Comparison of ENCODE assay signal across 10 cellular contexts in the genomic region with DNA sequence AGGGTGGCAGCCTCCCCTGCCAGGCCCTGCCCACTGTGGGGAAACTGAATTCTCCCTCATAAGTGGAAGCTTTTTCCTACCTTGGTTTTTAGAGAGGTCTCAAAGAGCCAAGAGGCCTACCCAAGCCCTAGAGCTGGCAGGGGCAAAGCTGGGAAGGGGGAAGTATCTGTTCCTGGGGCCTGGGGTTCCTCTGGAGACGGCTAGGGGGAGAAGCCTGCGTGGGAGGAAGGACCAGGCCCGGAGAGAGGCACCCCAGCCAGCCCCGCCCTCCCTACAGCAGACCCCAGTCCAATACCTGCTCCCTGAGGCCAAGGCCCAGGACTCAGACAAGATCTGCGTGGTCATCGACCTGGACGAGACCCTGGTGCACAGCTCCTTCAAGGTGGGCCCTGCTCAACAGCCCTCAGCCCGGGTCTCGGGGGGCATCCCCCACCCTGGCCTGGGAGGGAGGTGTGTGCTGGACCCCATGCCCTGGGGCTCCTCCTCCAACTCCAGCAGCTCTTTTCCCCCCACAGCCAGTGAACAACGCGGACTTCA. TPM values are rescaled to one million over a fixed set of nuclear protein-coding genes. Genes with fewer than 3 reads are reported as not detected.
DNase-seq lines count a peak whose midpoint lies in the region; ATAC-seq and TF ChIP-seq lines count a peak whose summit lies in the region.
"Had no signal": no experiment of that assay in that cellular context is flagged by ENCODE, and none has a peak within 500 bp of the region (broad histone marks: within the 10 kb centered on the region; RNA-seq: fewer than 3 reads in every experiment).

No MANE protein-coding gene starts in this region.

- DNase-seq in CD8-positive, alpha-beta T cell = peak in 1 of 7 experiments; percentile 6
- DNase-seq in T-cell = no peak
- no peak for DNase-seq in fibroblast of the aortic adventitia (ENCODE audit: low read depth)
- DNase-seq in sigmoid colon = peak; percentile 70
- DNase-seq in foreskin melanocyte = no peak
- no peak for DNase-seq in stimulated activated naive CD8-positive, alpha-beta T cell treated with anti-CD3 and anti-CD28 coated beads, Interleukin-15, amount 100 ng/mL, for 72 hours
- DNase-seq in NCI-H226 = no peak
- DNase-seq: NCI-H2029 treated with DMSO at 0.1 percent for 48 hours; stimulated activated CD4-positive, alpha-beta T cell treated with anti-CD3 and anti-CD28 coated beads, Interleukin-4, amount 100 ng/mL, for 24 hours had no signal

- H3K36me3 ChIP-seq in CD8-positive, alpha-beta T cell (ENCODE audit: insufficient read depth, low read length) = peaks cover 6% of the 10 kb centered on the region
- H3K36me3 ChIP-seq in sigmoid colon = peaks cover 11 to 40% (median 31%) of the 10 kb centered on the region in 4 donors

- H3K27ac ChIP-seq in CD8-positive, alpha-beta T cell (ENCODE audit: low read depth, low read length) = no peak overlapping the region
- H3K27ac ChIP-seq in sigmoid colon = peak overlapping the region; percentile 97 to 100 (median 100)

- H3K4me1 ChIP-seq in CD8-positive, alpha-beta T cell (ENCODE audit: insufficient read depth, low read length) = peaks cover 55% of the 10 kb centered on the region
- peaks cover 0 to 63% (median 53%) of the 10 kb centered on the region in 4 donors for H3K4me1 ChIP-seq in sigmoid colon

- ATAC-seq in CD8-positive, alpha-beta T cell = no peak
- ATAC-seq in T-cell (replicated peaks in 1 of 4) (no peak), HG03469 (IDR thresholded peaks at IDR 0.05; ENCODE audit: unreplicated experiment) (no peak)
- ATAC-seq in stimulated activated naive CD8-positive, alpha-beta T cell treated with anti-CD3 and anti-CD28 coated beads, Interleukin-15, amount 100 ng/mL, for 72 hours = no peak

- peaks cover 35% of the 10 kb centered on the region for H3K36me3 Mint-ChIP-seq in CD8-positive, alpha-beta T cell
- peaks cover 13% of the 10 kb centered on the region for H3K36me3 Mint-ChIP-seq in T-cell

- peak overlapping the region; percentile 49 for H3K27ac Mint-ChIP-seq in CD8-positive, alpha-beta T cell
- peak overlapping the region; percentile 84 to 87 for H3K27ac Mint-ChIP-seq in T-cell
- H3K27ac Mint-ChIP-seq in stimulated activated naive CD8-positive, alpha-beta T cell treated with anti-CD3 and anti-CD28 coated beads, Interleukin-15, amount 100 ng/mL, for 72 hours = no peak overlapping the region

- H3K27me3 Mint-ChIP-seq in CD8-positive, alpha-beta T cell (ENCODE audit: low read depth) = no peaks in the 10 kb centered on the region
- no peaks in the 10 kb centered on the region for H3K27me3 Mint-ChIP-seq in T-cell
- no peaks in the 10 kb centered on the region for H3K27me3 Mint-ChIP-seq in stimulated activated naive CD8-positive, alpha-beta T cell treated with anti-CD3 and anti-CD28 coated beads, Interleukin-15, amount 100 ng/mL, for 72 hours

- CTCF ChIA-PET in CD8-positive, alpha-beta T cell (lab: Charles Lee) = interaction anchor here (1.2 kb wide), 1 partner anchor 100 kb away, joined by 4 read pairs; no protein-coding TSS in a partner anchor
- CTCF ChIA-PET in T-cell (lab: Charles Lee) = interaction anchor here in 1 of 2 donors (0.5 to 0.7 kb wide), 3 partner anchors 109 to 575 kb away, joined by 3 to 4 read pairs (median 3); no protein-coding TSS in a partner anchor

- peak overlapping the region; percentile 27 for H3K4me3 ChIP-seq in CD8-positive, alpha-beta T cell (ENCODE audit: low read depth, low read length)
- H3K4me3 ChIP-seq in fibroblast of the aortic adventitia (ENCODE audit: low read depth, low read length) (peak overlapping the region; percentile 77), sigmoid colon (peak overlapping the region; percentile 92 to 100 (median 98))

- H3K9me3 ChIP-seq in CD8-positive, alpha-beta T cell (ENCODE audit: low read length) = no peaks in the 10 kb centered on the region
- H3K9me3 ChIP-seq in sigmoid colon = no peaks in the 10 kb centered on the region

- TF ChIP-seq EP300 in sigmoid colon (IDR thresholded peaks at IDR 0.05) = no peak

- H3K27me3 ChIP-seq in CD8-positive, alpha-beta T cell (ENCODE audit: insufficient read depth, low read length) = no peaks in the 10 kb centered on the region
- no peaks in the 10 kb centered on the region for H3K27me3 ChIP-seq in sigmoid colon

- TF ChIP-seq CTCF in CD8-positive, alpha-beta T cell (IDR thresholded peaks at IDR 0.05) = no peak
- TF ChIP-seq CTCF in fibroblast of the aortic adventitia (IDR thresholded peaks at IDR 0.05; ENCODE audit: insufficient read depth, low read length) = no peak
- TF ChIP-seq CTCF in sigmoid colon (IDR thresholded peaks at IDR 0.05) = no peak

- peak overlapping the region; percentile 92 for H3K4me3 Mint-ChIP-seq in CD8-positive, alpha-beta T cell
- H3K4me3 Mint-ChIP-seq in T-cell = peak overlapping the region; percentile 91 to 93 (median 91)
- peak overlapping the region in 1 of 2 donors; percentile 99 for H3K4me3 Mint-ChIP-seq in stimulated activated naive CD8-positive, alpha-beta T cell treated with anti-CD3 and anti-CD28 coated beads, Interleukin-15, amount 100 ng/mL, for 72 hours

- intact Hi-C loops in CD8-positive, alpha-beta T cell (cut with DNase I, micrococcal nuclease) = loop anchor here in 1 of 2 experiments (10.0 kb wide), 2 partner anchors 843 to 1153 kb away; a partner anchor contains a TSS
- intact Hi-C loops in sigmoid colon (cut with DNase I) = loop anchor here (10.0 kb wide), 1 partner anchor 253 kb away; a partner anchor contains a TSS

- H3K4me1 Mint-ChIP-seq in CD8-positive, alpha-beta T cell (ENCODE audit: low read depth) = peaks cover 58% of the 10 kb centered on the region
- peaks cover 52 to 61% (median 55%) of the 10 kb centered on the region in 3 donors for H3K4me1 Mint-ChIP-seq in T-cell
- peaks cover 71% of the 10 kb centered on the region for H3K4me1 Mint-ChIP-seq in stimulated activated naive CD8-positive, alpha-beta T cell treated with anti-CD3 and anti-CD28 coated beads, Interleukin-15, amount 100 ng/mL, for 72 hours

- no peaks in the 10 kb centered on the region for H3K9me3 Mint-ChIP-seq in CD8-positive, alpha-beta T cell
- H3K9me3 Mint-ChIP-seq in T-cell = no peaks in the 10 kb centered on the region
- no peaks in the 10 kb centered on the region for H3K9me3 Mint-ChIP-seq in stimulated activated naive CD8-positive, alpha-beta T cell treated with anti-CD3 and anti-CD28 coated beads, Interleukin-15, amount 100 ng/mL, for 72 hours

- TF ChIP-seq POLR2A in sigmoid colon (IDR thresholded peaks at IDR 0.05) = no peak

- 76 to 78% methylated on average over 11 of the region's 11 CpGs for WGBS in sigmoid colon, 2 donors

- POLR2A ChIA-PET in CD8-positive, alpha-beta T cell (lab: Charles Lee) = interaction anchor here (0.6 to 0.8 kb wide), 2 partner anchors 9 to 131 kb away, joined by 3 read pairs; a partner anchor contains a TSS
- POLR2A ChIA-PET in T-cell (lab: Charles Lee) = no interaction called here

RNA-seq across cellular contexts. Expression of a gene that starts 2.2 kb away (rescaled TPM):
- 10 to 100 TPM; 55.5 to 61.0 TPM for total RNA-seq in CD8-positive, alpha-beta T cell
- total RNA-seq in T-cell (100 to 1,000 TPM; 105 to 200 (median 195) TPM), fibroblast of the aortic adventitia (ENCODE audit: low replicate concordance) (53.6 and 70.4 TPM in 2 replicates), sigmoid colon (10 to 100 TPM; 78.4 to 90.3 (median 80.7) TPM)
- polyA plus RNA-seq in sigmoid colon = 100 to 1,000 TPM in 2 of 3 donors, 10 to 100 TPM in 1; 75.1 to 120 (median 105) TPM

RNA-seq across cellular contexts. Expression of a gene that starts 17.0 kb away (rescaled TPM):
- total RNA-seq in CD8-positive, alpha-beta T cell = under 1 TPM; 0.19 to 0.65 TPM
- total RNA-seq in T-cell (under 1 TPM; 0.23 to 0.67 (median 0.51) TPM), fibroblast of the aortic adventitia (ENCODE audit: low replicate concordance) (not detected in 2 replicates), sigmoid colon (1 to 10 TPM in 1 of 4 donors, under 1 TPM in 1, not detected in 2; 0.71 to 2.8 TPM)
- 100 to 1,000 TPM; 111 to 172 (median 170) TPM for polyA plus RNA-seq in sigmoid colon

RNA-seq across cellular contexts. Expression of a gene that starts 19.8 kb away (rescaled TPM):
- under 1 TPM; 0.72 to 0.92 TPM for total RNA-seq in CD8-positive, alpha-beta T cell
- total RNA-seq in T-cell (1 to 10 TPM in 1 of 5 donors, under 1 TPM in 4; 0.40 to 1.2 (median 0.79) TPM), fibroblast of the aortic adventitia (ENCODE audit: low replicate concordance) (0.09 and 0.33 TPM in 2 replicates), sigmoid colon (10 to 100 TPM; 13.8 to 19.0 (median 16.9) TPM)
- polyA plus RNA-seq in sigmoid colon = 1 to 10 TPM; 1.2 to 7.0 (median 1.6) TPM

RNA-seq across cellular contexts. Expression of a gene that starts 45.2 kb away (rescaled TPM):
- not detected for total RNA-seq in CD8-positive, alpha-beta T cell
- total RNA-seq in T-cell (not detected), fibroblast of the aortic adventitia (ENCODE audit: low replicate concordance) (not detected in 2 replicates), sigmoid colon (not detected)
- under 1 TPM in 1 of 3 donors, not detected in 2; 0.07 TPM for polyA plus RNA-seq in sigmoid colon

Comparison
In these comparisons a context has a peak if more than half of its experiments do, and no peak if none do; other contexts are left out.
1. H3K4me3 ChIP-seq: peak in every context shown above with its lines; median percentile 98 in sigmoid colon; 77 in fibroblast of the aortic adventitia; 27 in CD8-positive, alpha-beta T cell.
2. H3K27ac Mint-ChIP-seq: peak in CD8-positive, alpha-beta T cell (single experiment) and T-cell (2 of 2); none in stimulated activated naive CD8-positive, alpha-beta T cell treated with anti-CD3 and anti-CD28 coated beads, Interleukin-15, amount 100 ng/mL, for 72 hours (0 of 2).
3. RNA of a gene that starts 19.8 kb away (total RNA-seq): 13.8 to 19.0 TPM in sigmoid colon; 0.72 to 0.92 TPM in CD8-positive, alpha-beta T cell, 0.40 to 1.2 TPM in T-cell and 0.09 to 0.33 TPM in fibroblast of the aortic adventitia; every median in the first group is over 4 times any median in the second.